ENCODE assay signal across 1 cellular context in genomic region chr6:13711726-13712484, GRCh38.
A peak's percentile ranks its signal among the peaks of the same experiment; 100 is the strongest.
TF ChIP-seq lines count a peak whose summit lies in the region.

Gene RANBP9 (minus strand): TSS chr6:13711835. CDS start chr6:13711505, 330 bp downstream.

TF ChIP-seq in H1, 55 proteins besides CTCF, POLR2A, EP300 and RAD21 (continued from another document):
- TF ChIP-seq NANOG (IDR thresholded peaks at IDR 0.05; ENCODE audit: insufficient read depth, low read depth, low read length, poor library complexity, severe bottlenecking) (peak; percentile 23), ATF2 (IDR thresholded peaks at IDR 0.05; ENCODE audit: low read length) (0 out of 2 replicates have a peak, but pooled peaks have one; percentile 30), CBX8 (IDR thresholded peaks at IDR 0.05; ENCODE audit: borderline replicate concordance, low read depth, low read length) (no peak), POU5F1 (IDR thresholded peaks at IDR 0.05; ENCODE audit: low read depth, low read length) (no peak), ASH2L (IDR thresholded peaks at IDR 0.05; ENCODE audit: low read length) (peak; percentile 97), KDM1A (IDR thresholded peaks at IDR 0.05; ENCODE audit: borderline replicate concordance, low read length) (no peak), EGR1 (IDR thresholded peaks at IDR 0.05; ENCODE audit: borderline replicate concordance, low read depth, low read length) (peak; percentile 86), RFX5 (IDR thresholded peaks at IDR 0.05; ENCODE audit: borderline replicate concordance, low read depth, low read length) (no peak), TEAD4 (IDR thresholded peaks at IDR 0.05; ENCODE audit: low read depth, low read length) (no peak), SAP30 (IDR thresholded peaks at IDR 0.05; ENCODE audit: insufficient read depth, insufficient replicate concordance, low read length) (no peak), RXRA (IDR thresholded peaks at IDR 0.05; ENCODE audit: insufficient read depth, low read depth, low read length) (no peak), NRF1 (IDR thresholded peaks at IDR 0.05; ENCODE audit: low read depth, low read length) (no peak), SP1 (IDR thresholded peaks at IDR 0.05; ENCODE audit: low read depth, low read length) (peak; percentile 82), FOSL1 (IDR thresholded peaks at IDR 0.05; ENCODE audit: insufficient read depth, low read depth, low read length) (peak; percentile 96), ATF3 (IDR thresholded peaks at IDR 0.05; ENCODE audit: insufficient read depth, low read depth, low read length) (no peak), CREB1 (IDR thresholded peaks at IDR 0.05) (no peak), HDAC2 (IDR thresholded peaks at IDR 0.05; ENCODE audit: borderline replicate concordance in 1 of 2, low read depth in 2 of 2, low read length in 2 of 2) (no peak), RBBP5 (IDR thresholded peaks at IDR 0.05; ENCODE audit: borderline replicate concordance, low read depth, low read length) (peak; percentile 76), BRCA1 (IDR thresholded peaks at IDR 0.05; ENCODE audit: low read depth, low read length) (no peak), HDAC6 (IDR thresholded peaks at IDR 0.05; ENCODE audit: low read depth, low read length) (no peak), SIX5 (IDR thresholded peaks at IDR 0.05; ENCODE audit: low read depth, low read length) (no peak), CTBP2 (IDR thresholded peaks at IDR 0.05; ENCODE audit: borderline replicate concordance, insufficient read depth, insufficient read length, low read length) (no peak), SUZ12 (IDR thresholded peaks at IDR 0.05; ENCODE audit: low read length) (no peak), TAF1 (IDR thresholded peaks at IDR 0.05; ENCODE audit: low read depth, low read length) (peak; percentile 73), TCF12 (IDR thresholded peaks at IDR 0.05; ENCODE audit: low read depth, low read length) (0 out of 2 replicates have a peak, but pooled peaks have one; percentile 37), JUN (IDR thresholded peaks at IDR 0.05; ENCODE audit: low read depth, low read length) (no peak), TAF7 (optimal IDR thresholded peaks at IDR 0.05; ENCODE audit: borderline replicate concordance, low read depth, low read length) (peak; percentile 76), E2F6 (IDR thresholded peaks at IDR 0.05) (no peak), KDM5A (IDR thresholded peaks at IDR 0.05; ENCODE audit: low read length) (no peak), SIRT6 (IDR thresholded peaks at IDR 0.05; ENCODE audit: low read length) (no peak), CHD7 (IDR thresholded peaks at IDR 0.05; ENCODE audit: insufficient replicate concordance, low read length) (no peak), EZH2 (IDR thresholded peaks at IDR 0.05; ENCODE audit: low read depth, low read length, severe bottlenecking) (no peak), SIN3A (conservative IDR thresholded peaks at IDR 0.05 in 1 of 2, IDR thresholded peaks at IDR 0.05 in 1 of 2; ENCODE audit: low read depth in 1 of 2, low read length in 2 of 2) (0 out of 4 replicates have a peak, but pooled peaks of 1 of the 2 experiments have one; percentile 15), CHD1 (IDR thresholded peaks at IDR 0.05; ENCODE audit: low read depth, low read length) (no peak), GTF2F1 (IDR thresholded peaks at IDR 0.05; ENCODE audit: borderline replicate concordance, low read depth, low read length) (no peak), ZNF274 (IDR thresholded peaks at IDR 0.05; ENCODE audit: borderline replicate concordance, extremely low read depth, low read length) (no peak), CBX5 (IDR thresholded peaks at IDR 0.05; ENCODE audit: low read depth, low read length) (no peak), RNF2 (IDR thresholded peaks at IDR 0.05; ENCODE audit: borderline replicate concordance, low read depth, low read length, missing control alignments, poor library complexity, severe bottlenecking) (no peak), TBP (IDR thresholded peaks at IDR 0.05; ENCODE audit: low read depth, low read length) (peak; percentile 62; the same call in 1 of the 2 replicates), JUND (IDR thresholded peaks at IDR 0.05; ENCODE audit: low read length) (no peak), CEBPB (IDR thresholded peaks at IDR 0.05; ENCODE audit: low read depth, low read length) (no peak), KDM4A (IDR thresholded peaks at IDR 0.05; ENCODE audit: low read depth, low read length, severe bottlenecking) (peak; percentile 39), POLR2AphosphoS5 (IDR thresholded peaks at IDR 0.05; ENCODE audit: low read depth, low read length) (peak; percentile 70), BACH1 (IDR thresholded peaks at IDR 0.05; ENCODE audit: low read length) (peak; percentile 44; the same call in 1 of the 2 replicates), YY1 (IDR thresholded peaks at IDR 0.05; ENCODE audit: low read depth, low read length) (peak; percentile 62; the same call in 1 of the 2 replicates), GABPA (IDR thresholded peaks at IDR 0.05; ENCODE audit: borderline replicate concordance, insufficient read depth, low read length) (no peak), SP2 (IDR thresholded peaks at IDR 0.05; ENCODE audit: low read length) (no peak)
